ENCODE assay signal across 1 cellular context in genomic region chr3:36428444-36428843, GRCh38.
TF ChIP-seq lines count a peak whose summit lies in the region.

No MANE protein-coding gene starts in this region.

TF ChIP-seq in GM23338, 12 proteins besides CTCF, POLR2A, EP300 and RAD21 (continued from another document):
- TF ChIP-seq REST (IDR thresholded peaks at IDR 0.05; ENCODE audit: unreplicated experiment) (no peak), CREB1 (CRISPR knock-in tag; IDR thresholded peaks at IDR 0.05; ENCODE audit: low read depth) (no peak), ZNF331 (CRISPR knock-in tag; IDR thresholded peaks at IDR 0.05; ENCODE audit: low read depth) (no peak)
- TF ChIP-seq, protein P1, sequence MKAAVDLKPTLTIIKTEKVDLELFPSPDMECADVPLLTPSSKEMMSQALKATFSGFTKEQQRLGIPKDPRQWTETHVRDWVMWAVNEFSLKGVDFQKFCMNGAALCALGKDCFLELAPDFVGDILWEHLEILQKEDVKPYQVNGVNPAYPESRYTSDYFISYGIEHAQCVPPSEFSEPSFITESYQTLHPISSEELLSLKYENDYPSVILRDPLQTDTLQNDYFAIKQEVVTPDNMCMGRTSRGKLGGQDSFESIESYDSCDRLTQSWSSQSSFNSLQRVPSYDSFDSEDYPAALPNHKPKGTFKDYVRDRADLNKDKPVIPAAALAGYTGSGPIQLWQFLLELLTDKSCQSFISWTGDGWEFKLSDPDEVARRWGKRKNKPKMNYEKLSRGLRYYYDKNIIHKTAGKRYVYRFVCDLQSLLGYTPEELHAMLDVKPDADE (IDR thresholded peaks at IDR 0.05), result no peak
